In genomic region chr3:135125171-135125801, GRCh38 we compare ENCODE assay signal across 12 cellular contexts.
A peak's percentile ranks its signal among the peaks of the same experiment; 100 is the strongest.
DNase-seq lines count a peak whose midpoint lies in the region; ATAC-seq and TF ChIP-seq lines count a peak whose summit lies in the region.
"Had no signal": no experiment of that assay in that cellular context is flagged by ENCODE, and none has a peak within 500 bp of the region (broad histone marks: within the 10 kb centered on the region; RNA-seq: fewer than 3 reads in every experiment).

No MANE protein-coding gene starts in this region.

- H3K4me1 Mint-ChIP-seq in activated CD4-positive, alpha-beta T cell treated with anti-CD3 and anti-CD28 coated beads for 36 hours, result no peaks in the 10 kb centered on the region

- H3K27ac Mint-ChIP-seq in activated CD4-positive, alpha-beta T cell treated with anti-CD3 and anti-CD28 coated beads for 36 hours, result no peak overlapping the region
- H3K27ac Mint-ChIP-seq: T-helper 1 cell treated with Interleukin-12 subunit alpha and Interleukin-12 subunit beta and Interleukin-4 antibody, amounts not matched to agents 30 μg/mL and 1 μg/mL, for 36 hours had no signal

- no peak for TF ChIP-seq CTCF in epithelial cell of proximal tubule (conservative IDR thresholded peaks at IDR 0.05; ENCODE audit: low read depth, low read length)

- no peak overlapping the region for H3K4me3 Mint-ChIP-seq in activated CD4-positive, alpha-beta T cell treated with anti-CD3 and anti-CD28 coated beads for 36 hours
- H3K4me3 Mint-ChIP-seq: T-helper 1 cell treated with Interleukin-12 subunit alpha and Interleukin-12 subunit beta and Interleukin-4 antibody, amounts not matched to agents 30 μg/mL and 1 μg/mL, for 36 hours had no signal

- CTCF ChIA-PET in activated CD4-positive, alpha-beta T cell treated with anti-CD3 and anti-CD28 coated beads for 36 hours (lab: Charles Lee), result no interaction called here

- POLR2A ChIA-PET in activated CD4-positive, alpha-beta T cell treated with anti-CD3 and anti-CD28 coated beads for 36 hours (lab: Charles Lee), result no interaction called here

- no peak for ATAC-seq in activated CD4-positive, alpha-beta T cell treated with anti-CD3 and anti-CD28 coated beads for 36 hours
- no peak for ATAC-seq in HG03159 (IDR thresholded peaks at IDR 0.05; ENCODE audit: unreplicated experiment)
- ATAC-seq: pancreas had no signal

- no peaks in the 10 kb centered on the region for H3K9me3 Mint-ChIP-seq in activated CD4-positive, alpha-beta T cell treated with anti-CD3 and anti-CD28 coated beads for 36 hours (ENCODE audit: low read depth)

- H3K36me3 Mint-ChIP-seq in activated CD4-positive, alpha-beta T cell treated with anti-CD3 and anti-CD28 coated beads for 36 hours (ENCODE audit: low read depth), result no peaks in the 10 kb centered on the region

- no peaks in the 10 kb centered on the region for H3K27me3 Mint-ChIP-seq in activated CD4-positive, alpha-beta T cell treated with anti-CD3 and anti-CD28 coated beads for 36 hours

- peak; percentile 10 for DNase-seq in activated CD4-positive, alpha-beta T cell treated with anti-CD3 and anti-CD28 coated beads for 36 hours
- no peak for DNase-seq in activated CD4-positive, alpha-beta T cell treated with anti-CD3 and anti-CD28 coated beads, Interleukin-2, amount 50 U/mL, for 4 hours
- DNase-seq in OCI-M1 (lab: John Stamatoyannopoulos, UW) (peak; percentile 48), epithelial cell of proximal tubule (ENCODE audit: low read depth) (peak; percentile 7), renal cortical epithelial cell (ENCODE audit: low read depth) (peak; percentile 38), NCI-H1105 (lab: John Stamatoyannopoulos, UW) (no peak), NCI-H345 treated with DMSO at 0.1 percent for 48 hours (lab: John Stamatoyannopoulos, UW; ENCODE audit: unreplicated experiment) (no peak)
- DNase-seq: activated naive CD4-positive, alpha-beta T cell treated with Interleukin-2 at 50 U/mL for 16 hours; NCI-H187; pancreas had no signal

- intact Hi-C loops in activated CD4-positive, alpha-beta T cell treated with anti-CD3 and anti-CD28 coated beads for 36 hours (cut with DNase I, micrococcal nuclease), result no loop called here

- no peak overlapping the region for H3K4me3 ChIP-seq in epithelial cell of proximal tubule (ENCODE audit: low read depth, low read length)
- H3K4me3 ChIP-seq: pancreas had no signal

Comparison
In these comparisons a context has a peak if more than half of its experiments do, and no peak if none do; other contexts are left out.
1. DNase-seq: peak in activated CD4-positive, alpha-beta T cell treated with anti-CD3 and anti-CD28 coated beads for 36 hours (single experiment), OCI-M1 (single experiment), epithelial cell of proximal tubule (single experiment) and renal cortical epithelial cell (single experiment); none in activated CD4-positive, alpha-beta T cell treated with anti-CD3 and anti-CD28 coated beads, Interleukin-2, amount 50 U/mL, for 4 hours (0 of 2), NCI-H1105 (single experiment) and NCI-H345 treated with DMSO at 0.1 percent for 48 hours (single experiment).